Comparison of ENCODE assay signal across 1 cellular context in the genomic region with DNA sequence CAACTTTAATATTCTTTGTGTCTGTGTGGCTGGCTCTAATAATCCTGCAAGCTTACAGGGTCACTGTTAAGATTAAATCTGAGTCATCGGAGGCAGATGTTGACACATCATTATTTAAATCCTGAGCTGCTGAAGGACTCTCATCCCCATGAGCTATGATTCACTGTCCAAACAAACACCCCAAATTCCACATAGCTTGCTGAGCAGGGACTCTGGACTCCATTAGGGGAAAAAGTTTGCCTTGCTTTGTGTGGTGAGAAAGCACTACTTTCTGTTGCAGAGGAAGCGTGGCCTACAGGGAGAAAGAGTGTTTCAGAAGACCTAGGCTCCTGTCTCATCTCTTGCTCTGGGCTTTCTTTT.
TF ChIP-seq lines count a peak whose summit lies in the region.

No MANE protein-coding gene starts in this region.

TF ChIP-seq in HepG2, 621 proteins besides CTCF, POLR2A, EP300 and RAD21 (continued from another document and continues in another):
- TF ChIP-seq CEBPB (IDR thresholded peaks at IDR 0.05; ENCODE audit: borderline replicate concordance, low read depth, low read length) (peak; percentile 44; the same call in 1 of the 2 replicates), HDAC6 (IDR thresholded peaks at IDR 0.05; ENCODE audit: low read depth, low read length) (no peak), TBX2 (CRISPR knock-in tag; IDR thresholded peaks at IDR 0.05; ENCODE audit: borderline replicate concordance) (peak; percentile 91), KLF12 (CRISPR knock-in tag; IDR thresholded peaks at IDR 0.05; ENCODE audit: borderline replicate concordance) (no peak), ZNF776 (CRISPR knock-in tag; IDR thresholded peaks at IDR 0.05) (no peak), ZNF589 (CRISPR knock-in tag; conservative IDR thresholded peaks at IDR 0.05) (no peak), NFIC (IDR thresholded peaks at IDR 0.05; ENCODE audit: low read length) (peak; percentile 94), GFI1 (CRISPR knock-in tag; IDR thresholded peaks at IDR 0.05; ENCODE audit: borderline replicate concordance) (peak; percentile 99), RBFOX2 (IDR thresholded peaks at IDR 0.05; ENCODE audit: low read depth, low read length) (0 out of 2 replicates have a peak, but pooled peaks have one; percentile 29), REPIN1 (CRISPR knock-in tag; IDR thresholded peaks at IDR 0.05; ENCODE audit: borderline replicate concordance, low read depth) (0 out of 2 replicates have a peak, but pooled peaks have one; percentile 44), ZNF761 (CRISPR knock-in tag; conservative IDR thresholded peaks at IDR 0.05) (0 out of 2 replicates have a peak, but pooled peaks have one; percentile 35), NR2C2 (CRISPR knock-in tag; IDR thresholded peaks at IDR 0.05; ENCODE audit: borderline replicate concordance) (peak; percentile 41; the same call in 1 of the 2 replicates), IRF2 (CRISPR knock-in tag; IDR thresholded peaks at IDR 0.05) (peak; percentile 85; the same call in 1 of the 2 replicates), ZSCAN29 (CRISPR knock-in tag; conservative IDR thresholded peaks at IDR 0.05) (0 out of 2 replicates have a peak, but pooled peaks have one; percentile 22), HNRNPUL1 (IDR thresholded peaks at IDR 0.05; ENCODE audit: low read depth, low read length) (no peak), DPF2 (CRISPR knock-in tag; IDR thresholded peaks at IDR 0.05; ENCODE audit: borderline replicate concordance, low read depth) (peak; percentile 99), SOX13 (IDR thresholded peaks at IDR 0.05) (peak; percentile 49; the same call in 1 of the 2 replicates), SOX13 (CRISPR knock-in tag; conservative IDR thresholded peaks at IDR 0.05 in 1 of 2, IDR thresholded peaks at IDR 0.05 in 1 of 2) (peak in 1 of 2 experiments; percentile 91; a peak in 2 of 4 replicates), KDM2A (CRISPR knock-in tag; IDR thresholded peaks at IDR 0.05; ENCODE audit: borderline replicate concordance, low read depth) (no peak), ZNF558 (CRISPR knock-in tag; IDR thresholded peaks at IDR 0.05; ENCODE audit: borderline replicate concordance) (no peak), ZNF572 (CRISPR knock-in tag; IDR thresholded peaks at IDR 0.05) (no peak), ZNF768 (CRISPR knock-in tag; IDR thresholded peaks at IDR 0.05) (no peak), ZNF556 (CRISPR knock-in tag; IDR thresholded peaks at IDR 0.05; ENCODE audit: borderline replicate concordance) (peak; percentile 62; the same call in 1 of the 2 replicates), MAZ (IDR thresholded peaks at IDR 0.05; ENCODE audit: borderline replicate concordance, low read depth, low read length) (no peak), MAZ (CRISPR knock-in tag; IDR thresholded peaks at IDR 0.05; ENCODE audit: low read depth) (no peak), ZNF878 (CRISPR knock-in tag; IDR thresholded peaks at IDR 0.05) (peak; percentile 56; the same call in 1 of the 2 replicates), ZNF644 (CRISPR knock-in tag; IDR thresholded peaks at IDR 0.05; ENCODE audit: low read depth) (peak; percentile 85), MED8 (CRISPR knock-in tag; IDR thresholded peaks at IDR 0.05; ENCODE audit: insufficient replicate concordance) (no peak), ZNF713 (CRISPR knock-in tag; IDR thresholded peaks at IDR 0.05) (no peak), RARG (CRISPR knock-in tag; IDR thresholded peaks at IDR 0.05; ENCODE audit: low read depth) (no peak)
- TF ChIP-seq, protein P1, sequence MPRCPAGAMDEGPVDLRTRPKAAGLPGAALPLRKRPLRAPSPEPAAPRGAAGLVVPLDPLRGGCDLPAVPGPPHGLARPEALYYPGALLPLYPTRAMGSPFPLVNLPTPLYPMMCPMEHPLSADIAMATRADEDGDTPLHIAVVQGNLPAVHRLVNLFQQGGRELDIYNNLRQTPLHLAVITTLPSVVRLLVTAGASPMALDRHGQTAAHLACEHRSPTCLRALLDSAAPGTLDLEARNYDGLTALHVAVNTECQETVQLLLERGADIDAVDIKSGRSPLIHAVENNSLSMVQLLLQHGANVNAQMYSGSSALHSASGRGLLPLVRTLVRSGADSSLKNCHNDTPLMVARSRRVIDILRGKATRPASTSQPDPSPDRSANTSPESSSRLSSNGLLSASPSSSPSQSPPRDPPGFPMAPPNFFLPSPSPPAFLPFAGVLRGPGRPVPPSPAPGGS (CRISPR knock-in tag; IDR thresholded peaks at IDR 0.05) = no peak
- TF ChIP-seq, protein P2, sequence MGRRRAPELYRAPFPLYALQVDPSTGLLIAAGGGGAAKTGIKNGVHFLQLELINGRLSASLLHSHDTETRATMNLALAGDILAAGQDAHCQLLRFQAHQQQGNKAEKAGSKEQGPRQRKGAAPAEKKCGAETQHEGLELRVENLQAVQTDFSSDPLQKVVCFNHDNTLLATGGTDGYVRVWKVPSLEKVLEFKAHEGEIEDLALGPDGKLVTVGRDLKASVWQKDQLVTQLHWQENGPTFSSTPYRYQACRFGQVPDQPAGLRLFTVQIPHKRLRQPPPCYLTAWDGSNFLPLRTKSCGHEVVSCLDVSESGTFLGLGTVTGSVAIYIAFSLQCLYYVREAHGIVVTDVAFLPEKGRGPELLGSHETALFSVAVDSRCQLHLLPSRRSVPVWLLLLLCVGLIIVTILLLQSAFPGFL (CRISPR knock-in tag; IDR thresholded peaks at IDR 0.05) = no peak
- TF ChIP-seq, protein P3, sequence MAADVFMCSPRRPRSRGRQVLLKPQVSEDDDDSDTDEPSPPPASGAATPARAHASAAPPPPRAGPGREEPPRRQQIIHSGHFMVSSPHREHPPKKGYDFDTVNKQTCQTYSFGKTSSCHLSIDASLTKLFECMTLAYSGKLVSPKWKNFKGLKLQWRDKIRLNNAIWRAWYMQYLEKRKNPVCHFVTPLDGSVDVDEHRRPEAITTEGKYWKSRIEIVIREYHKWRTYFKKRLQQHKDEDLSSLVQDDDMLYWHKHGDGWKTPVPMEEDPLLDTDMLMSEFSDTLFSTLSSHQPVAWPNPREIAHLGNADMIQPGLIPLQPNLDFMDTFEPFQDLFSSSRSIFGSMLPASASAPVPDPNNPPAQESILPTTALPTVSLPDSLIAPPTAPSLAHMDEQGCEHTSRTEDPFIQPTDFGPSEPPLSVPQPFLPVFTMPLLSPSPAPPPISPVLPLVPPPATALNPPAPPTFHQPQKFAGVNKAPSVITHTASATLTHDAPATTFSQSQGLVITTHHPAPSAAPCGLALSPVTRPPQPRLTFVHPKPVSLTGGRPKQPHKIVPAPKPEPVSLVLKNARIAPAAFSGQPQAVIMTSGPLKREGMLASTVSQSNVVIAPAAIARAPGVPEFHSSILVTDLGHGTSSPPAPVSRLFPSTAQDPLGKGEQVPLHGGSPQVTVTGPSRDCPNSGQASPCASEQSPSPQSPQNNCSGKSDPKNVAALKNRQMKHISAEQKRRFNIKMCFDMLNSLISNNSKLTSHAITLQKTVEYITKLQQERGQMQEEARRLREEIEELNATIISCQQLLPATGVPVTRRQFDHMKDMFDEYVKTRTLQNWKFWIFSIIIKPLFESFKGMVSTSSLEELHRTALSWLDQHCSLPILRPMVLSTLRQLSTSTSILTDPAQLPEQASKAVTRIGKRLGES (CRISPR knock-in tag; IDR thresholded peaks at IDR 0.05; ENCODE audit: borderline replicate concordance) = no peak
- TF ChIP-seq, protein P4, sequence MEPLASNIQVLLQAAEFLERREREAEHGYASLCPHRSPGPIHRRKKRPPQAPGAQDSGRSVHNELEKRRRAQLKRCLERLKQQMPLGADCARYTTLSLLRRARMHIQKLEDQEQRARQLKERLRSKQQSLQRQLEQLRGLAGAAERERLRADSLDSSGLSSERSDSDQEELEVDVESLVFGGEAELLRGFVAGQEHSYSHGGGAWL (CRISPR knock-in tag; IDR thresholded peaks at IDR 0.05) = no peak
- TF ChIP-seq, protein P5, sequence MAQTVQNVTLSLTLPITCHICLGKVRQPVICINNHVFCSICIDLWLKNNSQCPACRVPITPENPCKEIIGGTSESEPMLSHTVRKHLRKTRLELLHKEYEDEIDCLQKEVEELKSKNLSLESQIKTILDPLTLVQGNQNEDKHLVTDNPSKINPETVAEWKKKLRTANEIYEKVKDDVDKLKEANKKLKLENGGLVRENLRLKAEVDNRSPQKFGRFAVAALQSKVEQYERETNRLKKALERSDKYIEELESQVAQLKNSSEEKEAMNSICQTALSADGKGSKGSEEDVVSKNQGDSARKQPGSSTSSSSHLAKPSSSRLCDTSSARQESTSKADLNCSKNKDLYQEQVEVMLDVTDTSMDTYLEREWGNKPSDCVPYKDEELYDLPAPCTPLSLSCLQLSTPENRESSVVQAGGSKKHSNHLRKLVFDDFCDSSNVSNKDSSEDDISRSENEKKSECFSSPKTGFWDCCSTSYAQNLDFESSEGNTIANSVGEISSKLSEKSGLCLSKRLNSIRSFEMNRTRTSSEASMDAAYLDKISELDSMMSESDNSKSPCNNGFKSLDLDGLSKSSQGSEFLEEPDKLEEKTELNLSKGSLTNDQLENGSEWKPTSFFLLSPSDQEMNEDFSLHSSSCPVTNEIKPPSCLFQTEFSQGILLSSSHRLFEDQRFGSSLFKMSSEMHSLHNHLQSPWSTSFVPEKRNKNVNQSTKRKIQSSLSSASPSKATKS (CRISPR knock-in tag; IDR thresholded peaks at IDR 0.05) = no peak
- TF ChIP-seq, protein P6, sequence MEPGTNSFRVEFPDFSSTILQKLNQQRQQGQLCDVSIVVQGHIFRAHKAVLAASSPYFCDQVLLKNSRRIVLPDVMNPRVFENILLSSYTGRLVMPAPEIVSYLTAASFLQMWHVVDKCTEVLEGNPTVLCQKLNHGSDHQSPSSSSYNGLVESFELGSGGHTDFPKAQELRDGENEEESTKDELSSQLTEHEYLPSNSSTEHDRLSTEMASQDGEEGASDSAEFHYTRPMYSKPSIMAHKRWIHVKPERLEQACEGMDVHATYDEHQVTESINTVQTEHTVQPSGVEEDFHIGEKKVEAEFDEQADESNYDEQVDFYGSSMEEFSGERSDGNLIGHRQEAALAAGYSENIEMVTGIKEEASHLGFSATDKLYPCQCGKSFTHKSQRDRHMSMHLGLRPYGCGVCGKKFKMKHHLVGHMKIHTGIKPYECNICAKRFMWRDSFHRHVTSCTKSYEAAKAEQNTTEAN (CRISPR knock-in tag; conservative IDR thresholded peaks at IDR 0.05) = no peak
- TF ChIP-seq, protein P7, sequence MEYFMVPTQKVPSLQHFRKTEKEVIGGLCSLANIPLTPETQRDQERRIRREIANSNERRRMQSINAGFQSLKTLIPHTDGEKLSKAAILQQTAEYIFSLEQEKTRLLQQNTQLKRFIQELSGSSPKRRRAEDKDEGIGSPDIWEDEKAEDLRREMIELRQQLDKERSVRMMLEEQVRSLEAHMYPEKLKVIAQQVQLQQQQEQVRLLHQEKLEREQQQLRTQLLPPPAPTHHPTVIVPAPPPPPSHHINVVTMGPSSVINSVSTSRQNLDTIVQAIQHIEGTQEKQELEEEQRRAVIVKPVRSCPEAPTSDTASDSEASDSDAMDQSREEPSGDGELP (IDR thresholded peaks at IDR 0.05; ENCODE audit: borderline replicate concordance, low read depth) = peak; percentile 63; the same call in 1 of the 2 replicates
- TF ChIP-seq, protein P8, sequence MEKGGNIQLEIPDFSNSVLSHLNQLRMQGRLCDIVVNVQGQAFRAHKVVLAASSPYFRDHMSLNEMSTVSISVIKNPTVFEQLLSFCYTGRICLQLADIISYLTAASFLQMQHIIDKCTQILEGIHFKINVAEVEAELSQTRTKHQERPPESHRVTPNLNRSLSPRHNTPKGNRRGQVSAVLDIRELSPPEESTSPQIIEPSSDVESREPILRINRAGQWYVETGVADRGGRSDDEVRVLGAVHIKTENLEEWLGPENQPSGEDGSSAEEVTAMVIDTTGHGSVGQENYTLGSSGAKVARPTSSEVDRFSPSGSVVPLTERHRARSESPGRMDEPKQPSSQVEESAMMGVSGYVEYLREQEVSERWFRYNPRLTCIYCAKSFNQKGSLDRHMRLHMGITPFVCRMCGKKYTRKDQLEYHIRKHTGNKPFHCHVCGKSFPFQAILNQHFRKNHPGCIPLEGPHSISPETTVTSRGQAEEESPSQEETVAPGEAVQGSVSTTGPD (CRISPR knock-in tag; IDR thresholded peaks at IDR 0.05) = no peak
- TF ChIP-seq, protein P9, sequence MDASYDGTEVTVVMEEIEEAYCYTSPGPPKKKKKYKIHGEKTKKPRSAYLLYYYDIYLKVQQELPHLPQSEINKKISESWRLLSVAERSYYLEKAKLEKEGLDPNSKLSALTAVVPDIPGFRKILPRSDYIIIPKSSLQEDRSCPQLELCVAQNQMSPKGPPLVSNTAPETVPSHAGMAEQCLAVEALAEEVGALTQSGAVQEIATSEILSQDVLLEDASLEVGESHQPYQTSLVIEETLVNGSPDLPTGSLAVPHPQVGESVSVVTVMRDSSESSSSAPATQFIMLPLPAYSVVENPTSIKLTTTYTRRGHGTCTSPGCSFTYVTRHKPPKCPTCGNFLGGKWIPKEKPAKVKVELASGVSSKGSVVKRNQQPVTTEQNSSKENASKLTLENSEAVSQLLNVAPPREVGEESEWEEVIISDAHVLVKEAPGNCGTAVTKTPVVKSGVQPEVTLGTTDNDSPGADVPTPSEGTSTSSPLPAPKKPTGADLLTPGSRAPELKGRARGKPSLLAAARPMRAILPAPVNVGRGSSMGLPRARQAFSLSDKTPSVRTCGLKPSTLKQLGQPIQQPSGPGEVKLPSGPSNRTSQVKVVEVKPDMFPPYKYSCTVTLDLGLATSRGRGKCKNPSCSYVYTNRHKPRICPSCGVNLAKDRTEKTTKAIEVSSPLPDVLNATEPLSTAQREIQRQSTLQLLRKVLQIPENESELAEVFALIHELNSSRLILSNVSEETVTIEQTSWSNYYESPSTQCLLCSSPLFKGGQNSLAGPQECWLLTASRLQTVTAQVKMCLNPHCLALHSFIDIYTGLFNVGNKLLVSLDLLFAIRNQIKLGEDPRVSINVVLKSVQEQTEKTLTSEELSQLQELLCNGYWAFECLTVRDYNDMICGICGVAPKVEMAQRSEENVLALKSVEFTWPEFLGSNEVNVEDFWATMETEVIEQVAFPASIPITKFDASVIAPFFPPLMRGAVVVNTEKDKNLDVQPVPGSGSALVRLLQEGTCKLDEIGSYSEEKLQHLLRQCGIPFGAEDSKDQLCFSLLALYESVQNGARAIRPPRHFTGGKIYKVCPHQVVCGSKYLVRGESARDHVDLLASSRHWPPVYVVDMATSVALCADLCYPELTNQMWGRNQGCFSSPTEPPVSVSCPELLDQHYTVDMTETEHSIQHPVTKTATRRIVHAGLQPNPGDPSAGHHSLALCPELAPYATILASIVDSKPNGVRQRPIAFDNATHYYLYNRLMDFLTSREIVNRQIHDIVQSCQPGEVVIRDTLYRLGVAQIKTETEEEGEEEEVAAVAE (CRISPR knock-in tag; IDR thresholded peaks at IDR 0.05; ENCODE audit: borderline replicate concordance) = no peak
- TF ChIP-seq, protein P10, sequence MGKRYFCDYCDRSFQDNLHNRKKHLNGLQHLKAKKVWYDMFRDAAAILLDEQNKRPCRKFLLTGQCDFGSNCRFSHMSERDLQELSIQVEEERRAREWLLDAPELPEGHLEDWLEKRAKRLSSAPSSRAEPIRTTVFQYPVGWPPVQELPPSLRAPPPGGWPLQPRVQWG (CRISPR knock-in tag; IDR thresholded peaks at IDR 0.05; ENCODE audit: borderline replicate concordance, low read depth) = no peak
- TF ChIP-seq, protein P11, sequence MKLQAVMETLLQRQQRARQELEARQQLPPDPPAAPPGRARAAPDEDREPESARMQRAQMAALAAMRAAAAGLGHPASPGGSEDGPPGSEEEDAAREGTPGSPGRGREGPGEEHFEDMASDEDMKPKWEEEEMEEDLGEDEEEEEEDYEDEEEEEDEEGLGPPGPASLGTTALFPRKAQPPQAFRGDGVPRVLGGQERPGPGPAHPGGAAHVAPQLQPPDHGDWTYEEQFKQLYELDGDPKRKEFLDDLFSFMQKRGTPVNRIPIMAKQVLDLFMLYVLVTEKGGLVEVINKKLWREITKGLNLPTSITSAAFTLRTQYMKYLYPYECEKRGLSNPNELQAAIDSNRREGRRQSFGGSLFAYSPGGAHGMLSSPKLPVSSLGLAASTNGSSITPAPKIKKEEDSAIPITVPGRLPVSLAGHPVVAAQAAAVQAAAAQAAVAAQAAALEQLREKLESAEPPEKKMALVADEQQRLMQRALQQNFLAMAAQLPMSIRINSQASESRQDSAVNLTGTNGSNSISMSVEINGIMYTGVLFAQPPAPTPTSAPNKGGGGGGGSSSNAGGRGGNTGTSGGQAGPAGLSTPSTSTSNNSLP (IDR thresholded peaks at IDR 0.05; ENCODE audit: low read depth, low read length) = peak; percentile 94
